8 cellular contexts compared by ENCODE assay signal in the genomic region with DNA sequence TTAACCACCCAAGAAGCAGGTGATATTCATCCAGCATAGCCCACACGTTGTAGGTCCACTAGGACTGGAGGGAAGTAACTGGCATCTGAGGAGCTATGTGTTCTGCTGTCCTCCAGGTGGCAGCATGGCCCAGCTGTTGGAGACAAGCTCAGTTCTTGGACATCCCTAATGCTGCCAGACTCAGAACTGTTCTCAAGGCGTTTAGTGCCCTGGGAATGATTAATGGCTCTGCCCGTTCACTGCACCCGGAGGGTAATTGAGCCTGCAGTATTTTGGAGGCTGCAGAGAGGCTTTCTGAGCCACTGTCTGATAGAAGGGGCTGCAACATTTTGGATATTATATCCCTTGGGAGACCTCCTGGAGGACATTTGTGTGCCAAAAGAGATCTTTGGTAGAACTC.
DNase-seq lines count a peak whose midpoint lies in the region; ATAC-seq and TF ChIP-seq lines count a peak whose summit lies in the region.

No MANE protein-coding gene starts in this region.

- no peaks in the 10 kb centered on the region for H3K9me3 Mint-ChIP-seq in activated CD4-positive, alpha-beta memory T cell treated with anti-CD3 and anti-CD28 coated beads for 36 hours
- no peaks in the 10 kb centered on the region for H3K9me3 Mint-ChIP-seq in naive thymus-derived CD8-positive, alpha-beta T cell

- no peaks in the 10 kb centered on the region for H3K4me1 Mint-ChIP-seq in activated CD4-positive, alpha-beta memory T cell treated with anti-CD3 and anti-CD28 coated beads for 36 hours (ENCODE audit: low read depth)
- no peaks in the 10 kb centered on the region for H3K4me1 Mint-ChIP-seq in naive thymus-derived CD8-positive, alpha-beta T cell

- no peak overlapping the region for H2AFZ ChIP-seq in fibroblast of lung (ENCODE audit: low read length)

- DNase-seq in COR-L47 (lab: John Stamatoyannopoulos, UW) (peak; percentile 92), NCI-H524 (lab: John Stamatoyannopoulos, UW) (peak; percentile 91 to 97), fibroblast of lung (ENCODE audit: low read depth in 2 of 2) (peak; percentile 76 to 91), tibial artery (peak; percentile 69 to 85)
- DNase-seq in activated CD4-positive, alpha-beta memory T cell treated with anti-CD3 and anti-CD28 coated beads for 36 hours, result peak; percentile 56
- DNase-seq in naive thymus-derived CD8-positive, alpha-beta T cell, result peak in 9 of 10 donors; percentile 2 to 63 (median 17)

- peak; percentile 83 for ATAC-seq in GM19438 (IDR thresholded peaks at IDR 0.05; ENCODE audit: low read depth, unreplicated experiment)
- ATAC-seq in HG03565 (IDR thresholded peaks at IDR 0.05; ENCODE audit: unreplicated experiment), result peak; percentile 94
- ATAC-seq in naive thymus-derived CD8-positive, alpha-beta T cell, result no peak

- H3K36me3 ChIP-seq in fibroblast of lung (ENCODE audit: control insufficient read depth, insufficient read depth, low read length) (no peaks in the 10 kb centered on the region), tibial artery (no peaks in the 10 kb centered on the region)

- H3K9me3 ChIP-seq in fibroblast of lung (ENCODE audit: control insufficient read depth, insufficient read depth, low read depth, low read length), result no peaks in the 10 kb centered on the region
- H3K9me3 ChIP-seq in tibial artery, result no peaks in the 10 kb centered on the region

- H3K27me3 Mint-ChIP-seq in activated CD4-positive, alpha-beta memory T cell treated with anti-CD3 and anti-CD28 coated beads for 36 hours, result peaks cover 1% of the 10 kb centered on the region
- H3K27me3 Mint-ChIP-seq in naive thymus-derived CD8-positive, alpha-beta T cell, result peaks cover 0 to 6% (median 1%) of the 10 kb centered on the region in 5 donors

- no peaks in the 10 kb centered on the region for H3K27me3 ChIP-seq in fibroblast of lung (ENCODE audit: control insufficient read depth, insufficient read depth, low read length)
- H3K27me3 ChIP-seq in tibial artery, result no peaks in the 10 kb centered on the region

- H3K4me2 ChIP-seq in fibroblast of lung (ENCODE audit: extremely low read depth, insufficient read depth, low read length), result no peak overlapping the region

- no peaks in the 10 kb centered on the region for H3K4me1 ChIP-seq in fibroblast of lung (ENCODE audit: control insufficient read depth, extremely low read depth, insufficient read depth, low read length)
- H3K4me1 ChIP-seq in tibial artery, result no peaks in the 10 kb centered on the region

- H3K27ac ChIP-seq in fibroblast of lung (ENCODE audit: insufficient read depth, low read length) (no peak overlapping the region), tibial artery (no peak overlapping the region)

- H4K20me1 ChIP-seq in fibroblast of lung (ENCODE audit: control insufficient read depth, extremely low read depth, insufficient read depth, low read length), result no peaks in the 10 kb centered on the region

- no peak overlapping the region for H3K9ac ChIP-seq in fibroblast of lung (ENCODE audit: insufficient read depth, low read length)

- H3K79me2 ChIP-seq in fibroblast of lung (ENCODE audit: control insufficient read depth, insufficient read depth, low read length), result no peaks in the 10 kb centered on the region

- POLR2A ChIA-PET in activated CD4-positive, alpha-beta memory T cell treated with anti-CD3 and anti-CD28 coated beads for 36 hours (lab: Charles Lee), result interaction anchor here (0.7 kb wide), 1 partner anchor 1436 kb away, joined by 3 read pairs; no protein-coding TSS in a partner anchor
- POLR2A ChIA-PET in naive thymus-derived CD8-positive, alpha-beta T cell (lab: Charles Lee), result no interaction called here

- TF ChIP-seq CTCF in fibroblast of lung (conservative IDR thresholded peaks at IDR 0.05 in 1 of 2, IDR thresholded peaks at IDR 0.05 in 1 of 2; ENCODE audit: low read depth in 1 of 2, low read length in 2 of 2), result peak; percentile 93 to 98
- TF ChIP-seq CTCF in tibial artery (IDR thresholded peaks at IDR 0.05), result peak; percentile 81 to 88

- no peak overlapping the region for H3K4me3 Mint-ChIP-seq in activated CD4-positive, alpha-beta memory T cell treated with anti-CD3 and anti-CD28 coated beads for 36 hours
- H3K4me3 Mint-ChIP-seq in naive thymus-derived CD8-positive, alpha-beta T cell, result no peak overlapping the region

- H3K4me3 ChIP-seq in fibroblast of lung (replicated peaks in 1 of 4; ENCODE audit: control extremely low read depth in 1 of 4, insufficient read depth in 1 of 4, low read depth in 3 of 4, low read length in 4 of 4), result no peak overlapping the region
- H3K4me3 ChIP-seq in tibial artery, result no peak overlapping the region

- no peaks in the 10 kb centered on the region for H3K36me3 Mint-ChIP-seq in activated CD4-positive, alpha-beta memory T cell treated with anti-CD3 and anti-CD28 coated beads for 36 hours
- no peaks in the 10 kb centered on the region for H3K36me3 Mint-ChIP-seq in naive thymus-derived CD8-positive, alpha-beta T cell

- H3K27ac Mint-ChIP-seq in activated CD4-positive, alpha-beta memory T cell treated with anti-CD3 and anti-CD28 coated beads for 36 hours, result no peak overlapping the region
- H3K27ac Mint-ChIP-seq in naive thymus-derived CD8-positive, alpha-beta T cell, result no peak overlapping the region

- CTCF ChIA-PET in activated CD4-positive, alpha-beta memory T cell treated with anti-CD3 and anti-CD28 coated beads for 36 hours (lab: Charles Lee), result interaction anchor here (0.6 to 2.4 kb wide), 11 partner anchors 9 to 1157 kb away, joined by 3 to 22 read pairs (median 4); no protein-coding TSS in a partner anchor

- intact Hi-C loops in activated CD4-positive, alpha-beta memory T cell treated with anti-CD3 and anti-CD28 coated beads for 36 hours (cut with micrococcal nuclease), result loop anchor here (1.0 to 5.0 kb wide), 3 partner anchors 792 to 1156 kb away; no protein-coding TSS in a partner anchor
- intact Hi-C loops in tibial artery (cut with DNase I; ENCODE audit: low total_unique reads), result loop anchor here (5.0 to 10.0 kb wide), 2 partner anchors 791 to 1159 kb away; no protein-coding TSS in a partner anchor

Comparison
In these comparisons a context has a peak if more than half of its experiments do, and no peak if none do; other contexts are left out.
1. DNase-seq: peak in every context shown above with its lines; median percentile 94 in NCI-H524; 92 in COR-L47; 84 in fibroblast of lung; 77 in tibial artery; 56 in activated CD4-positive, alpha-beta memory T cell treated with anti-CD3 and anti-CD28 coated beads for 36 hours; 17 in naive thymus-derived CD8-positive, alpha-beta T cell.
2. ATAC-seq: peak in GM19438 (single experiment) and HG03565 (single experiment); none in naive thymus-derived CD8-positive, alpha-beta T cell (0 of 2).